In the genomic region with DNA sequence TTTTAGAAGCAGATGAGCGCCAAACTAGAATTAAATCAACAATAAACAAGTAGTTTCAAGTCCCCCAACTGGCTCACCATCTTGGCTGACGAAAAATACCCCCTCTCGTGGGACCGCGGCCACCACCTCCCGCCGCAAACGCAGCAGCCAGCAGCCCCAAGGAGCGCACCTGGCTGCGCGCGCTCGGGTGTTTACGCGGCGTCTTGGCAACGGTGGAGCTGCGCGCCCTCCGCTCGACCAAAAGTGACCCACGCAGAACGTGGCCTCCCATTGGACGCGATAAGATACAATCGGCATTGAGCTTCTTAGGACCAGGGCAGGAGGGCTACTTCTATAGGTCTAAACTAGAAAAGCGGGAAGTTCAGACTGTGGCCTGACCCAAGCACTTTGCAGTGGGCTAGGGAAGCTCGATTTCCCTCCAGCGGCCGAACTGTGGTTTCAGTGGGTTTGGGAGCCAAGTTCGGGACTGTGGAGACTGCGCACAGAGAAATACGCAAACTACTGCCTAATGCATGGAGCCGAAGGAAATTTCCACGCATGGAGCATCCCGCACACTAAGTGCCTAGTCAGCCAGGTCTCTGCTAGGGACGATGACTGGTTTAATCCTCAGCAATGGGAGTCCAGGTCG, we compare ENCODE assay signal across 8 cellular contexts. TPM values are rescaled to one million over a fixed set of nuclear protein-coding genes. Genes with fewer than 3 reads are reported as not detected.
DNase-seq lines count a peak whose midpoint lies in the region; ATAC-seq and TF ChIP-seq lines count a peak whose summit lies in the region.

A gene with protein sequence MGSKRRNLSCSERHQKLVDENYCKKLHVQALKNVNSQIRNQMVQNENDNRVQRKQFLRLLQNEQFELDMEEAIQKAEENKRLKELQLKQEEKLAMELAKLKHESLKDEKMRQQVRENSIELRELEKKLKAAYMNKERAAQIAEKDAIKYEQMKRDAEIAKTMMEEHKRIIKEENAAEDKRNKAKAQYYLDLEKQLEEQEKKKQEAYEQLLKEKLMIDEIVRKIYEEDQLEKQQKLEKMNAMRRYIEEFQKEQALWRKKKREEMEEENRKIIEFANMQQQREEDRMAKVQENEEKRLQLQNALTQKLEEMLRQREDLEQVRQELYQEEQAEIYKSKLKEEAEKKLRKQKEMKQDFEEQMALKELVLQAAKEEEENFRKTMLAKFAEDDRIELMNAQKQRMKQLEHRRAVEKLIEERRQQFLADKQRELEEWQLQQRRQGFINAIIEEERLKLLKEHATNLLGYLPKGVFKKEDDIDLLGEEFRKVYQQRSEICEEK (minus strand): TSS at position 245 of the 628 bp plus-strand sequence. CDS start 165 bp downstream, at position 80.

- H3K9me3 ChIP-seq in BLaER1 treated with 17β-estradiol and CSF1 and Interleukin-3, amounts not matched to agents 10 nM and 100 nM (replicated peaks in 1 of 11) = no peaks in the 10 kb centered on the region
- no peaks in the 10 kb centered on the region for H3K9me3 ChIP-seq in left lung

- H3K9me3 Mint-ChIP-seq in activated CD4-positive, alpha-beta T cell treated with anti-CD3 and anti-CD28 coated beads, Interleukin-2, amount 10 ng/mL, durations not matched to agents 7 days and 5 days = no peaks in the 10 kb centered on the region

- no peaks in the 10 kb centered on the region for H3K36me3 ChIP-seq in BLaER1 treated with 17β-estradiol and CSF1 and Interleukin-3, amounts not matched to agents 10 nM and 100 nM
- no peaks in the 10 kb centered on the region for H3K36me3 ChIP-seq in left lung

- H3K27ac ChIP-seq in BLaER1 treated with 17β-estradiol and CSF1 and Interleukin-3, amounts not matched to agents 10 nM and 100 nM = peak within 1 kb of the TSS in 10 of 11 experiments; percentile 26 to 78 (median 55); a peak in 17 of 22 replicates
- H3K27ac ChIP-seq in left lung = no peak within 1 kb of the TSS

- peaks cover 23% of the 10 kb centered on the region for H3K27me3 Mint-ChIP-seq in activated CD4-positive, alpha-beta T cell treated with anti-CD3 and anti-CD28 coated beads, Interleukin-2, amount 10 ng/mL, durations not matched to agents 7 days and 5 days

- H3K4me3 Mint-ChIP-seq in activated CD4-positive, alpha-beta T cell treated with anti-CD3 and anti-CD28 coated beads, Interleukin-2, amount 10 ng/mL, durations not matched to agents 7 days and 5 days = peak within 1 kb of the TSS; percentile 85

- H3K4me1 ChIP-seq in BLaER1 treated with 17β-estradiol and CSF1 and Interleukin-3, amounts not matched to agents 10 nM and 100 nM = peaks cover 13 to 38% (median 16%) of the 10 kb centered on the region in 10 experiments; a peak in 17 of 20 replicates
- H3K4me1 ChIP-seq in left lung = peaks cover 0 to 9% of the 10 kb centered on the region in 2 donors

- CTCF ChIA-PET in activated CD4-positive, alpha-beta T cell treated with anti-CD3 and anti-CD28 coated beads, Interleukin-2, amount 10 ng/mL, durations not matched to agents 7 days and 5 days (lab: Charles Lee) = no interaction called here

- H3K4me1 Mint-ChIP-seq in activated CD4-positive, alpha-beta T cell treated with anti-CD3 and anti-CD28 coated beads, Interleukin-2, amount 10 ng/mL, durations not matched to agents 7 days and 5 days = peaks cover 32% of the 10 kb centered on the region

- H3K9ac ChIP-seq in BLaER1 treated with 17β-estradiol and CSF1 and Interleukin-3, amounts not matched to agents 10 nM and 100 nM = peak within 1 kb of the TSS; percentile 35 to 80 (median 67); a peak in 21 of 22 replicates

- POLR2A ChIA-PET in activated CD4-positive, alpha-beta T cell treated with anti-CD3 and anti-CD28 coated beads, Interleukin-2, amount 10 ng/mL, durations not matched to agents 7 days and 5 days (lab: Charles Lee) = no interaction called here

- H3K27me3 ChIP-seq in BLaER1 treated with 17β-estradiol and CSF1 and Interleukin-3, amounts not matched to agents 10 nM and 100 nM = no peaks in the 10 kb centered on the region
- H3K27me3 ChIP-seq in left lung = no peaks in the 10 kb centered on the region

- intact Hi-C loops in left lung (cut with DNase I) = no loop called here

- H3K27ac Mint-ChIP-seq in activated CD4-positive, alpha-beta T cell treated with anti-CD3 and anti-CD28 coated beads, Interleukin-2, amount 10 ng/mL, durations not matched to agents 7 days and 5 days = peak within 1 kb of the TSS; percentile 57

- TF ChIP-seq CTCF in left lung (IDR thresholded peaks at IDR 0.05) = no peak

- peak within 1 kb of the TSS; percentile 58 to 81 (median 67) for H3K4me3 ChIP-seq in BLaER1 treated with 17β-estradiol and CSF1 and Interleukin-3, amounts not matched to agents 10 nM and 100 nM
- H3K4me3 ChIP-seq in left lung = peak within 1 kb of the TSS; percentile 42 to 56

- H3K4me2 ChIP-seq in BLaER1 treated with 17β-estradiol and CSF1 and Interleukin-3, amounts not matched to agents 10 nM and 100 nM = peak within 1 kb of the TSS; percentile 76 to 96 (median 85)

- peak; percentile 99 for ATAC-seq in HG03378 (IDR thresholded peaks at IDR 0.05; ENCODE audit: unreplicated experiment)
- peak; percentile 100 for ATAC-seq in left lung

- no peaks in the 10 kb centered on the region for H4K20me1 ChIP-seq in BLaER1 treated with 17β-estradiol and CSF1 and Interleukin-3, amounts not matched to agents 10 nM and 100 nM

- no peaks in the 10 kb centered on the region for H3K36me3 Mint-ChIP-seq in activated CD4-positive, alpha-beta T cell treated with anti-CD3 and anti-CD28 coated beads, Interleukin-2, amount 10 ng/mL, durations not matched to agents 7 days and 5 days (ENCODE audit: low read depth)

- DNase-seq in GM19238 (ENCODE audit: insufficient read length, low spot score) (peak; percentile 76), NCI-H510A (lab: John Stamatoyannopoulos, UW) (peak; percentile 87), dermis microvascular lymphatic vessel endothelial cell (ENCODE audit: low read depth in 2 of 2) (peak; percentile 95 to 96), left lung (peak; percentile 89 to 92)
- DNase-seq in activated CD4-positive, alpha-beta T cell treated with anti-CD3 and anti-CD28 coated beads, Interleukin-2, amount 10 ng/mL, durations not matched to agents 7 days and 5 days = peak; percentile 87
- peak; percentile 57 to 61 for DNase-seq in stimulated activated CD4-positive, alpha-beta T cell treated with anti-CD3 and anti-CD28 coated beads, Interleukin-2, amount 100 ng/mL, for 48 hours

RNA-seq across cellular contexts. Expression of the gene that starts here (rescaled TPM):
- under 1 TPM; 0.23 to 0.79 TPM for total RNA-seq in activated CD4-positive, alpha-beta T cell treated with anti-CD3 and anti-CD28 coated beads, Interleukin-2, amount 10 ng/mL, durations not matched to agents 7 days and 5 days
- total RNA-seq in dermis microvascular lymphatic vessel endothelial cell (0.13 TPM in 2 replicates), left lung (1 to 10 TPM; 3.9 to 4.1 TPM)

Comparison
In these comparisons a context has a peak if more than half of its experiments do, and no peak if none do; other contexts are left out.
1. Peak in DNase-seq in activated CD4-positive, alpha-beta T cell treated with anti-CD3 and anti-CD28 coated beads, Interleukin-2, amount 10 ng/mL, durations not matched to agents 7 days and 5 days; RNA of the gene not detected or under 1 TPM.
2. Peak in DNase-seq in dermis microvascular lymphatic vessel endothelial cell; RNA of the gene not detected or under 1 TPM.
3. H3K27ac ChIP-seq: peak in BLaER1 treated with 17β-estradiol and CSF1 and Interleukin-3, amounts not matched to agents 10 nM and 100 nM (10 of 11); none in left lung (0 of 2).
4. Peak in every context shown above with its lines, with median percentiles within 50 percentile points of each other: DNase-seq.